In genomic region chr22:37516456-37516855, GRCh38 we compare ENCODE assay signal across 2 cellular contexts.
TF ChIP-seq lines count a peak whose summit lies in the region.

No MANE protein-coding gene starts in this region.

TF ChIP-seq in HEK293, 187 proteins besides CTCF, POLR2A, EP300 and RAD21:
- TF ChIP-seq ZNF266 (tag by site-specific recombination; IDR thresholded peaks at IDR 0.05; ENCODE audit: low read depth) (no peak), ZNF2 (tag by site-specific recombination; IDR thresholded peaks at IDR 0.05) (no peak), ZNF416 (tag by site-specific recombination; IDR thresholded peaks at IDR 0.05) (no peak), ZNF626 (tag by site-specific recombination; IDR thresholded peaks at IDR 0.05) (no peak), ZNF529 (tag by site-specific recombination; IDR thresholded peaks at IDR 0.05; ENCODE audit: insufficient replicate concordance) (no peak), KLF8 (tag by site-specific recombination; IDR thresholded peaks at IDR 0.05) (0 out of 2 replicates have a peak, but pooled peaks have one; percentile 19), KLF17 (tag by site-specific recombination; IDR thresholded peaks at IDR 0.05) (no peak)
- TF ChIP-seq, protein P1, sequence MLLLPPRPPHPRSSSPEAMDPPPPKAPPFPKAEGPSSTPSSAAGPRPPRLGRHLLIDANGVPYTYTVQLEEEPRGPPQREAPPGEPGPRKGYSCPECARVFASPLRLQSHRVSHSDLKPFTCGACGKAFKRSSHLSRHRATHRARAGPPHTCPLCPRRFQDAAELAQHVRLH (tag by site-specific recombination; IDR thresholded peaks at IDR 0.05), result 0 out of 2 replicates have a peak, but pooled peaks have one; percentile 66
- TF ChIP-seq, protein P2, sequence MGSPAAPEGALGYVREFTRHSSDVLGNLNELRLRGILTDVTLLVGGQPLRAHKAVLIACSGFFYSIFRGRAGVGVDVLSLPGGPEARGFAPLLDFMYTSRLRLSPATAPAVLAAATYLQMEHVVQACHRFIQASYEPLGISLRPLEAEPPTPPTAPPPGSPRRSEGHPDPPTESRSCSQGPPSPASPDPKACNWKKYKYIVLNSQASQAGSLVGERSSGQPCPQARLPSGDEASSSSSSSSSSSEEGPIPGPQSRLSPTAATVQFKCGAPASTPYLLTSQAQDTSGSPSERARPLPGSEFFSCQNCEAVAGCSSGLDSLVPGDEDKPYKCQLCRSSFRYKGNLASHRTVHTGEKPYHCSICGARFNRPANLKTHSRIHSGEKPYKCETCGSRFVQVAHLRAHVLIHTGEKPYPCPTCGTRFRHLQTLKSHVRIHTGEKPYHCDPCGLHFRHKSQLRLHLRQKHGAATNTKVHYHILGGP (tag by site-specific recombination; IDR thresholded peaks at IDR 0.05), result no peak
- TF ChIP-seq, protein P3, sequence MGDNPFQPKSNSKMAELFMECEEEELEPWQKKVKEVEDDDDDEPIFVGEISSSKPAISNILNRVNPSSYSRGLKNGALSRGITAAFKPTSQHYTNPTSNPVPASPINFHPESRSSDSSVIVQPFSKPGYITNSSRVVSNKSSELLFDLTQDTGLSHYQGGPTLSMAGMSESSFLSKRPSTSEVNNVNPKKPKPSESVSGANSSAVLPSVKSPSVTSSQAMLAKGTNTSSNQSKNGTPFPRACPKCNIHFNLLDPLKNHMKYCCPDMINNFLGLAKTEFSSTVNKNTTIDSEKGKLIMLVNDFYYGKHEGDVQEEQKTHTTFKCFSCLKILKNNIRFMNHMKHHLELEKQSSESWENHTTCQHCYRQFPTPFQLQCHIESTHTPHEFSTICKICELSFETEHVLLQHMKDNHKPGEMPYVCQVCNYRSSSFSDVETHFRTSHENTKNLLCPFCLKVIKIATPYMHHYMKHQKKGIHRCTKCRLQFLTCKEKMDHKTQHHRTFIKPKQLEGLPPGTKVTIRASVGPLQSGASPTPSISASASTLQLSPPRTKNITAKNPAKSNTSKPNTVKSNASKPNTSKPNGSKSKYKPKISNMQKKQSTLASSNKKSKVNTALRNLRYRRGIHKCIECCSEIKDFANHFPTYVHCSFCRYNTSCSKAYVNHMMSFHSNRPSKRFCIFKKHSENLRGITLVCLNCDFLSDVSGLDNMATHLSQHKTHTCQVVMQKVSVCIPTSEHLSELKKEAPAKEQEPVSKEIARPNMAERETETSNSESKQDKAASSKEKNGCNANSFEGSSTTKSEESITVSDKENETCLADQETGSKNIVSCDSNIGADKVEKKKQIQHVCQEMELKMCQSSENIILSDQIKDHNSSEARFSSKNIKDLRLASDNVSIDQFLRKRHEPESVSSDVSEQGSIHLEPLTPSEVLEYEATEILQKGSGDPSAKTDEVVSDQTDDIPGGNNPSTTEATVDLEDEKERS (tag by site-specific recombination; IDR thresholded peaks at IDR 0.05), result 0 out of 2 replicates have a peak, but pooled peaks have one; percentile 49
- TF ChIP-seq, protein P4, sequence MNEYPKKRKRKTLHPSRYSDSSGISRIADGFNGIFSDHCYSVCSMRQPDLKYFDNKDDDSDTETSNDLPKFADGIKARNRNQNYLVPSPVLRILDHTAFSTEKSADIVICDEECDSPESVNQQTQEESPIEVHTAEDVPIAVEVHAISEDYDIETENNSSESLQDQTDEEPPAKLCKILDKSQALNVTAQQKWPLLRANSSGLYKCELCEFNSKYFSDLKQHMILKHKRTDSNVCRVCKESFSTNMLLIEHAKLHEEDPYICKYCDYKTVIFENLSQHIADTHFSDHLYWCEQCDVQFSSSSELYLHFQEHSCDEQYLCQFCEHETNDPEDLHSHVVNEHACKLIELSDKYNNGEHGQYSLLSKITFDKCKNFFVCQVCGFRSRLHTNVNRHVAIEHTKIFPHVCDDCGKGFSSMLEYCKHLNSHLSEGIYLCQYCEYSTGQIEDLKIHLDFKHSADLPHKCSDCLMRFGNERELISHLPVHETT (tag by site-specific recombination; IDR thresholded peaks at IDR 0.05), result no peak
- TF ChIP-seq, protein P5, sequence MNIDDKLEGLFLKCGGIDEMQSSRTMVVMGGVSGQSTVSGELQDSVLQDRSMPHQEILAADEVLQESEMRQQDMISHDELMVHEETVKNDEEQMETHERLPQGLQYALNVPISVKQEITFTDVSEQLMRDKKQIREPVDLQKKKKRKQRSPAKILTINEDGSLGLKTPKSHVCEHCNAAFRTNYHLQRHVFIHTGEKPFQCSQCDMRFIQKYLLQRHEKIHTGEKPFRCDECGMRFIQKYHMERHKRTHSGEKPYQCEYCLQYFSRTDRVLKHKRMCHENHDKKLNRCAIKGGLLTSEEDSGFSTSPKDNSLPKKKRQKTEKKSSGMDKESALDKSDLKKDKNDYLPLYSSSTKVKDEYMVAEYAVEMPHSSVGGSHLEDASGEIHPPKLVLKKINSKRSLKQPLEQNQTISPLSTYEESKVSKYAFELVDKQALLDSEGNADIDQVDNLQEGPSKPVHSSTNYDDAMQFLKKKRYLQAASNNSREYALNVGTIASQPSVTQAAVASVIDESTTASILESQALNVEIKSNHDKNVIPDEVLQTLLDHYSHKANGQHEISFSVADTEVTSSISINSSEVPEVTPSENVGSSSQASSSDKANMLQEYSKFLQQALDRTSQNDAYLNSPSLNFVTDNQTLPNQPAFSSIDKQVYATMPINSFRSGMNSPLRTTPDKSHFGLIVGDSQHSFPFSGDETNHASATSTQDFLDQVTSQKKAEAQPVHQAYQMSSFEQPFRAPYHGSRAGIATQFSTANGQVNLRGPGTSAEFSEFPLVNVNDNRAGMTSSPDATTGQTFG (tag by site-specific recombination; IDR thresholded peaks at IDR 0.05; ENCODE audit: borderline replicate concordance), result no peak

TF ChIP-seq in K562, 482 proteins besides CTCF, POLR2A, EP300 and RAD21 (continues in another document):
- no peak for TF ChIP-seq SMARCE1 (IDR thresholded peaks at IDR 0.05)
- TF ChIP-seq, protein P6, sequence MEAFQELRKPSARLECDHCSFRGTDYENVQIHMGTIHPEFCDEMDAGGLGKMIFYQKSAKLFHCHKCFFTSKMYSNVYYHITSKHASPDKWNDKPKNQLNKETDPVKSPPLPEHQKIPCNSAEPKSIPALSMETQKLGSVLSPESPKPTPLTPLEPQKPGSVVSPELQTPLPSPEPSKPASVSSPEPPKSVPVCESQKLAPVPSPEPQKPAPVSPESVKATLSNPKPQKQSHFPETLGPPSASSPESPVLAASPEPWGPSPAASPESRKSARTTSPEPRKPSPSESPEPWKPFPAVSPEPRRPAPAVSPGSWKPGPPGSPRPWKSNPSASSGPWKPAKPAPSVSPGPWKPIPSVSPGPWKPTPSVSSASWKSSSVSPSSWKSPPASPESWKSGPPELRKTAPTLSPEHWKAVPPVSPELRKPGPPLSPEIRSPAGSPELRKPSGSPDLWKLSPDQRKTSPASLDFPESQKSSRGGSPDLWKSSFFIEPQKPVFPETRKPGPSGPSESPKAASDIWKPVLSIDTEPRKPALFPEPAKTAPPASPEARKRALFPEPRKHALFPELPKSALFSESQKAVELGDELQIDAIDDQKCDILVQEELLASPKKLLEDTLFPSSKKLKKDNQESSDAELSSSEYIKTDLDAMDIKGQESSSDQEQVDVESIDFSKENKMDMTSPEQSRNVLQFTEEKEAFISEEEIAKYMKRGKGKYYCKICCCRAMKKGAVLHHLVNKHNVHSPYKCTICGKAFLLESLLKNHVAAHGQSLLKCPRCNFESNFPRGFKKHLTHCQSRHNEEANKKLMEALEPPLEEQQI (IDR thresholded peaks at IDR 0.05), result peak; percentile 87
- TF ChIP-seq, protein P7, sequence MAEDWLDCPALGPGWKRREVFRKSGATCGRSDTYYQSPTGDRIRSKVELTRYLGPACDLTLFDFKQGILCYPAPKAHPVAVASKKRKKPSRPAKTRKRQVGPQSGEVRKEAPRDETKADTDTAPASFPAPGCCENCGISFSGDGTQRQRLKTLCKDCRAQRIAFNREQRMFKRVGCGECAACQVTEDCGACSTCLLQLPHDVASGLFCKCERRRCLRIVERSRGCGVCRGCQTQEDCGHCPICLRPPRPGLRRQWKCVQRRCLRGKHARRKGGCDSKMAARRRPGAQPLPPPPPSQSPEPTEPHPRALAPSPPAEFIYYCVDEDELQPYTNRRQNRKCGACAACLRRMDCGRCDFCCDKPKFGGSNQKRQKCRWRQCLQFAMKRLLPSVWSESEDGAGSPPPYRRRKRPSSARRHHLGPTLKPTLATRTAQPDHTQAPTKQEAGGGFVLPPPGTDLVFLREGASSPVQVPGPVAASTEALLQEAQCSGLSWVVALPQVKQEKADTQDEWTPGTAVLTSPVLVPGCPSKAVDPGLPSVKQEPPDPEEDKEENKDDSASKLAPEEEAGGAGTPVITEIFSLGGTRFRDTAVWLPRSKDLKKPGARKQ (CRISPR knock-in tag; IDR thresholded peaks at IDR 0.05), result no peak
- peak in 1 of 2 experiments; percentile 50; a peak in 2 of 4 replicates for TF ChIP-seq KDM1A (IDR thresholded peaks at IDR 0.05)
- no peak for TF ChIP-seq ZNF445 (CRISPR knock-in tag; IDR thresholded peaks at IDR 0.05; ENCODE audit: low read depth)
- no peak for TF ChIP-seq ZNF75A (CRISPR knock-in tag; IDR thresholded peaks at IDR 0.05)
- peak in 1 of 2 experiments; percentile 49; a peak in 2 of 4 replicates for TF ChIP-seq RCOR1 (IDR thresholded peaks at IDR 0.05; ENCODE audit: borderline replicate concordance in 1 of 2, low read depth in 2 of 2, low read length in 2 of 2)
- no peak for TF ChIP-seq FOXJ3 (CRISPR knock-in tag; IDR thresholded peaks at IDR 0.05)
- TF ChIP-seq ETV5 (CRISPR knock-in tag; IDR thresholded peaks at IDR 0.05; ENCODE audit: low read depth), result no peak
- no peak for TF ChIP-seq HMGN3 (IDR thresholded peaks at IDR 0.05; ENCODE audit: borderline replicate concordance, extremely low read depth, insufficient read length, low read depth, low read length)
- 0 out of 3 replicates have a peak, but pooled peaks of 1 of the 2 experiments have one; percentile 46 for TF ChIP-seq CBX3 (IDR thresholded peaks at IDR 0.05; ENCODE audit: borderline replicate concordance in 1 of 2, low read length in 2 of 2)
- TF ChIP-seq ZNF282 (CRISPR knock-in tag; IDR thresholded peaks at IDR 0.05), result no peak
- TF ChIP-seq KHSRP (IDR thresholded peaks at IDR 0.05), result no peak
- no peak for TF ChIP-seq E2F1 (CRISPR knock-in tag; IDR thresholded peaks at IDR 0.05)
- TF ChIP-seq KLF6 (CRISPR knock-in tag; IDR thresholded peaks at IDR 0.05; ENCODE audit: borderline replicate concordance), result no peak
- TF ChIP-seq BCOR (IDR thresholded peaks at IDR 0.05), result peak; percentile 70
- TF ChIP-seq MCM2 (IDR thresholded peaks at IDR 0.05; ENCODE audit: low read depth), result no peak
- TF ChIP-seq, protein P8, sequence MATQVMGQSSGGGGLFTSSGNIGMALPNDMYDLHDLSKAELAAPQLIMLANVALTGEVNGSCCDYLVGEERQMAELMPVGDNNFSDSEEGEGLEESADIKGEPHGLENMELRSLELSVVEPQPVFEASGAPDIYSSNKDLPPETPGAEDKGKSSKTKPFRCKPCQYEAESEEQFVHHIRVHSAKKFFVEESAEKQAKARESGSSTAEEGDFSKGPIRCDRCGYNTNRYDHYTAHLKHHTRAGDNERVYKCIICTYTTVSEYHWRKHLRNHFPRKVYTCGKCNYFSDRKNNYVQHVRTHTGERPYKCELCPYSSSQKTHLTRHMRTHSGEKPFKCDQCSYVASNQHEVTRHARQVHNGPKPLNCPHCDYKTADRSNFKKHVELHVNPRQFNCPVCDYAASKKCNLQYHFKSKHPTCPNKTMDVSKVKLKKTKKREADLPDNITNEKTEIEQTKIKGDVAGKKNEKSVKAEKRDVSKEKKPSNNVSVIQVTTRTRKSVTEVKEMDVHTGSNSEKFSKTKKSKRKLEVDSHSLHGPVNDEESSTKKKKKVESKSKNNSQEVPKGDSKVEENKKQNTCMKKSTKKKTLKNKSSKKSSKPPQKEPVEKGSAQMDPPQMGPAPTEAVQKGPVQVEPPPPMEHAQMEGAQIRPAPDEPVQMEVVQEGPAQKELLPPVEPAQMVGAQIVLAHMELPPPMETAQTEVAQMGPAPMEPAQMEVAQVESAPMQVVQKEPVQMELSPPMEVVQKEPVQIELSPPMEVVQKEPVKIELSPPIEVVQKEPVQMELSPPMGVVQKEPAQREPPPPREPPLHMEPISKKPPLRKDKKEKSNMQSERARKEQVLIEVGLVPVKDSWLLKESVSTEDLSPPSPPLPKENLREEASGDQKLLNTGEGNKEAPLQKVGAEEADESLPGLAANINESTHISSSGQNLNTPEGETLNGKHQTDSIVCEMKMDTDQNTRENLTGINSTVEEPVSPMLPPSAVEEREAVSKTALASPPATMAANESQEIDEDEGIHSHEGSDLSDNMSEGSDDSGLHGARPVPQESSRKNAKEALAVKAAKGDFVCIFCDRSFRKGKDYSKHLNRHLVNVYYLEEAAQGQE (CRISPR knock-in tag; IDR thresholded peaks at IDR 0.05; ENCODE audit: low read depth), result no peak
- TF ChIP-seq TAL1 (IDR thresholded peaks at IDR 0.05), result no peak
- peak; percentile 67 for TF ChIP-seq RBM25 (IDR thresholded peaks at IDR 0.05; ENCODE audit: low read depth, low read length, severe bottlenecking)
- TF ChIP-seq, protein P9, sequence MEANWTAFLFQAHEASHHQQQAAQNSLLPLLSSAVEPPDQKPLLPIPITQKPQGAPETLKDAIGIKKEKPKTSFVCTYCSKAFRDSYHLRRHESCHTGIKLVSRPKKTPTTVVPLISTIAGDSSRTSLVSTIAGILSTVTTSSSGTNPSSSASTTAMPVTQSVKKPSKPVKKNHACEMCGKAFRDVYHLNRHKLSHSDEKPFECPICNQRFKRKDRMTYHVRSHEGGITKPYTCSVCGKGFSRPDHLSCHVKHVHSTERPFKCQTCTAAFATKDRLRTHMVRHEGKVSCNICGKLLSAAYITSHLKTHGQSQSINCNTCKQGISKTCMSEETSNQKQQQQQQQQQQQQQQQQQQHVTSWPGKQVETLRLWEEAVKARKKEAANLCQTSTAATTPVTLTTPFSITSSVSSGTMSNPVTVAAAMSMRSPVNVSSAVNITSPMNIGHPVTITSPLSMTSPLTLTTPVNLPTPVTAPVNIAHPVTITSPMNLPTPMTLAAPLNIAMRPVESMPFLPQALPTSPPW (CRISPR knock-in tag; IDR thresholded peaks at IDR 0.05), result no peak
- TF ChIP-seq, protein P10, sequence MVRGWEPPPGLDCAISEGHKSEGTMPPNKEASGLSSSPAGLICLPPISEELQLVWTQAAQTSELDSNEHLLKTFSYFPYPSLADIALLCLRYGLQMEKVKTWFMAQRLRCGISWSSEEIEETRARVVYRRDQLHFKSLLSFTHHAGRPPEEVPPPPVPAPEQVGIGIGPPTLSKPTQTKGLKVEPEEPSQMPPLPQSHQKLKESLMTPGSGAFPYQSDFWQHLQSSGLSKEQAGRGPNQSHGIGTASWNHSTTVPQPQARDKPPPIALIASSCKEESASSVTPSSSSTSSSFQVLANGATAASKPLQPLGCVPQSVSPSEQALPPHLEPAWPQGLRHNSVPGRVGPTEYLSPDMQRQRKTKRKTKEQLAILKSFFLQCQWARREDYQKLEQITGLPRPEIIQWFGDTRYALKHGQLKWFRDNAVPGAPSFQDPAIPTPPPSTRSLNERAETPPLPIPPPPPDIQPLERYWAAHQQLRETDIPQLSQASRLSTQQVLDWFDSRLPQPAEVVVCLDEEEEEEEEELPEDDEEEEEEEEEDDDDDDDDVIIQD (CRISPR knock-in tag; IDR thresholded peaks at IDR 0.05), result no peak
- no peak for TF ChIP-seq L3MBTL2 (IDR thresholded peaks at IDR 0.05)
- TF ChIP-seq MAFF (IDR thresholded peaks at IDR 0.05; ENCODE audit: low read length), result no peak
- peak; percentile 58; the same call in 1 of the 2 replicates for TF ChIP-seq HDAC2 (IDR thresholded peaks at IDR 0.05)
- no peak for TF ChIP-seq JUN (IDR thresholded peaks at IDR 0.05; ENCODE audit: borderline replicate concordance, low read depth, low read length)
- TF ChIP-seq JUN (CRISPR knock-in tag; IDR thresholded peaks at IDR 0.05; ENCODE audit: borderline replicate concordance), result no peak
